8 cellular contexts compared by ENCODE assay signal in genomic region chr18:3583106-3583897, GRCh38.
A peak's percentile ranks its signal among the peaks of the same experiment; 100 is the strongest.
DNase-seq lines count a peak whose midpoint lies in the region; ATAC-seq, FAIRE-seq and TF ChIP-seq lines count a peak whose summit lies in the region.
"Not testable (repeated sequence)": the region's sequence is repeated elsewhere in the genome, so short reads cannot be mapped to it uniquely, and the experiment has no call there.

No MANE protein-coding gene starts in this region.

- H3K4me3 Mint-ChIP-seq in CD4-positive, CD25-positive, alpha-beta regulatory T cell, result peak overlapping the region in 1 of 4 donors; percentile 79
- not testable (repeated sequence) for H3K4me3 Mint-ChIP-seq in activated CD4-positive, alpha-beta T cell treated with anti-CD3 and anti-CD28 coated beads for 36 hours; stimulated activated naive CD8-positive, alpha-beta T cell treated with anti-CD3 and anti-CD28 coated beads, Interleukin-15, Interleukin-2, amounts not matched to agents 100 ng/mL and 50 ng/mL, for 24 hours

- H3K36me3 Mint-ChIP-seq in CD4-positive, CD25-positive, alpha-beta regulatory T cell; activated CD4-positive, alpha-beta T cell treated with anti-CD3 and anti-CD28 coated beads for 36 hours (ENCODE audit: low read depth); stimulated activated naive CD8-positive, alpha-beta T cell treated with anti-CD3 and anti-CD28 coated beads, Interleukin-15, Interleukin-2, amounts not matched to agents 100 ng/mL and 50 ng/mL, for 24 hours (ENCODE audit: low read depth): not testable (repeated sequence)

- peak overlapping the region; percentile 53; the same call in 1 of the 2 replicates for H2AFZ ChIP-seq in PC-3 (ENCODE audit: low read length)

- CTCF ChIA-PET in PC-3 (lab: Charles Lee), result not testable (repeated sequence)
- CTCF ChIA-PET in activated CD4-positive, alpha-beta T cell treated with anti-CD3 and anti-CD28 coated beads for 36 hours (lab: Charles Lee), result interaction anchor here (0.6 to 3.7 kb wide), 5 partner anchors 10 to 286 kb away, joined by 3 to 30 read pairs (median 4); no protein-coding TSS in a partner anchor

- H3K4me1 Mint-ChIP-seq in CD4-positive, CD25-positive, alpha-beta regulatory T cell, result peaks cover 0 to 16% (median 13%) of the 10 kb centered on the region in 4 donors
- peaks cover 51% of the 10 kb centered on the region for H3K4me1 Mint-ChIP-seq in activated CD4-positive, alpha-beta T cell treated with anti-CD3 and anti-CD28 coated beads for 36 hours
- peaks cover 61% of the 10 kb centered on the region for H3K4me1 Mint-ChIP-seq in stimulated activated naive CD8-positive, alpha-beta T cell treated with anti-CD3 and anti-CD28 coated beads, Interleukin-15, Interleukin-2, amounts not matched to agents 100 ng/mL and 50 ng/mL, for 24 hours (ENCODE audit: low read depth)

- intact Hi-C loops in PC-3 (cut with micrococcal nuclease); activated CD4-positive, alpha-beta T cell treated with anti-CD3 and anti-CD28 coated beads for 36 hours (cut with DNase I, micrococcal nuclease): not testable (repeated sequence)
- intact Hi-C loops in mucosa of descending colon (cut with DNase I, micrococcal nuclease), result loop anchor here in 1 of 2 donors (10.0 kb wide), 1 partner anchor 299 kb away; no protein-coding TSS in a partner anchor

- not testable (repeated sequence) for H3K9me3 ChIP-seq in CD4-positive, CD25-positive, alpha-beta regulatory T cell (ENCODE audit: control insufficient read depth in 2 of 2, low read length in 2 of 2); PC-3 (ENCODE audit: low read length); mucosa of descending colon

- peak overlapping the region; percentile 44 for H3K4me2 ChIP-seq in PC-3 (ENCODE audit: low read length)

- peak overlapping the region; percentile 34 for H3K9ac ChIP-seq in PC-3 (ENCODE audit: low read length)

- H3F3A ChIP-seq in PC-3 (ENCODE audit: low read length, unreplicated experiment), result not testable (repeated sequence)

- not testable (repeated sequence) for H3K9me2 ChIP-seq in PC-3 (replicated peaks; ENCODE audit: low read length)

- BruUV-seq in PC-3 (replicated peaks; lab: Mats Ljungman, UMichigan), result not testable (repeated sequence)

- FAIRE-seq in bronchial epithelial cell (lab: Jason Lieb, UNC), result not testable (repeated sequence)

- not testable (repeated sequence) for H3K79me2 ChIP-seq in PC-3 (ENCODE audit: low read length)

- peak overlapping the region in 2 of 3 donors; percentile 10 to 80 for H3K27ac Mint-ChIP-seq in CD4-positive, CD25-positive, alpha-beta regulatory T cell
- peak overlapping the region; percentile 51 for H3K27ac Mint-ChIP-seq in activated CD4-positive, alpha-beta T cell treated with anti-CD3 and anti-CD28 coated beads for 36 hours
- peak overlapping the region; percentile 22 for H3K27ac Mint-ChIP-seq in stimulated activated naive CD8-positive, alpha-beta T cell treated with anti-CD3 and anti-CD28 coated beads, Interleukin-15, Interleukin-2, amounts not matched to agents 100 ng/mL and 50 ng/mL, for 24 hours

- POLR2A ChIA-PET in PC-3 (lab: Charles Lee; ENCODE audit: unreplicated experiment), result interaction anchor here (0.6 kb wide), 3 partner anchors 19 to 129 kb away, joined by 3 to 8 read pairs (median 5); no protein-coding TSS in a partner anchor
- POLR2A ChIA-PET in activated CD4-positive, alpha-beta T cell treated with anti-CD3 and anti-CD28 coated beads for 36 hours (lab: Charles Lee), result interaction anchor here (0.6 kb wide), 1 partner anchor 13 kb away, joined by 8 read pairs; no protein-coding TSS in a partner anchor

- not testable (repeated sequence) for H3K36me3 ChIP-seq in CD4-positive, CD25-positive, alpha-beta regulatory T cell (ENCODE audit: control insufficient read depth, insufficient read depth, low read length); PC-3 (ENCODE audit: low read depth, low read length); bronchial epithelial cell (ENCODE audit: control insufficient read depth, insufficient read depth, low read length); mucosa of descending colon (ENCODE audit: low read depth)

- DNase-seq in CD4-positive, CD25-positive, alpha-beta regulatory T cell; activated CD4-positive, alpha-beta T cell treated with anti-CD3 and anti-CD28 coated beads for 36 hours; mucosa of descending colon: not testable (repeated sequence)
- DNase-seq in HT1080 (ENCODE audit: low read depth) (peak; percentile 45), PC-3 (peak; percentile 64), bronchial epithelial cell (ENCODE audit: low read depth) (peak; percentile 32), fibroblast of peridontal ligament (ENCODE audit: extremely low read depth) (peak; percentile 26)

- not testable (repeated sequence) for TF ChIP-seq CTCF in PC-3 (conservative IDR thresholded peaks at IDR 0.05; ENCODE audit: low read depth, low read length); bronchial epithelial cell (IDR thresholded peaks at IDR 0.05; ENCODE audit: insufficient read depth, low read length, severe bottlenecking); mucosa of descending colon (IDR thresholded peaks at IDR 0.05)

- H3K4me1 ChIP-seq in CD4-positive, CD25-positive, alpha-beta regulatory T cell (ENCODE audit: control insufficient read depth, insufficient read depth, low read length, poor library complexity, severe bottlenecking), result not testable (repeated sequence)
- H3K4me1 ChIP-seq in PC-3 (ENCODE audit: insufficient read depth, low read length) (peaks cover 28% of the 10 kb centered on the region), mucosa of descending colon (ENCODE audit: low read depth) (peaks cover 10% of the 10 kb centered on the region)

- H3K9me3 Mint-ChIP-seq in CD4-positive, CD25-positive, alpha-beta regulatory T cell; activated CD4-positive, alpha-beta T cell treated with anti-CD3 and anti-CD28 coated beads for 36 hours (ENCODE audit: low read depth); stimulated activated naive CD8-positive, alpha-beta T cell treated with anti-CD3 and anti-CD28 coated beads, Interleukin-15, Interleukin-2, amounts not matched to agents 100 ng/mL and 50 ng/mL, for 24 hours: not testable (repeated sequence)

- H4K20me1 ChIP-seq in PC-3 (ENCODE audit: low read length), result not testable (repeated sequence)

- not testable (repeated sequence) for ATAC-seq in CD4-positive, CD25-positive, alpha-beta regulatory T cell (ENCODE audit: low read depth in 2 of 2); activated CD4-positive, alpha-beta T cell treated with anti-CD3 and anti-CD28 coated beads for 36 hours
- ATAC-seq in PC-3 (peak; percentile 81), mucosa of descending colon (peak; percentile 40)

- H3K27me3 Mint-ChIP-seq in CD4-positive, CD25-positive, alpha-beta regulatory T cell; activated CD4-positive, alpha-beta T cell treated with anti-CD3 and anti-CD28 coated beads for 36 hours; stimulated activated naive CD8-positive, alpha-beta T cell treated with anti-CD3 and anti-CD28 coated beads, Interleukin-15, Interleukin-2, amounts not matched to agents 100 ng/mL and 50 ng/mL, for 24 hours: not testable (repeated sequence)

- H3K4me3 ChIP-seq in CD4-positive, CD25-positive, alpha-beta regulatory T cell (ENCODE audit: low read depth, low read length); PC-3 (ENCODE audit: low read length); bronchial epithelial cell (ENCODE audit: low read depth, low read length); mucosa of descending colon: not testable (repeated sequence)

- H3K27me3 ChIP-seq in CD4-positive, CD25-positive, alpha-beta regulatory T cell (ENCODE audit: control insufficient read depth, insufficient read depth, low read length); PC-3 (ENCODE audit: low read length); bronchial epithelial cell (ENCODE audit: control insufficient read depth, insufficient read depth, low read length): not testable (repeated sequence)

- not testable (repeated sequence) for H3K27ac ChIP-seq in CD4-positive, CD25-positive, alpha-beta regulatory T cell (ENCODE audit: insufficient read depth, low read length, poor library complexity, severe bottlenecking)
- H3K27ac ChIP-seq in PC-3 (ENCODE audit: low read length), result peak overlapping the region; percentile 76
